ENCODE assay signal across 14 cellular contexts in genomic region chr2:101206080-101206479, GRCh38. TPM values are rescaled to one million over a fixed set of nuclear protein-coding genes. Genes with fewer than 3 reads are reported as not detected.
DNase-seq lines count a peak whose midpoint lies in the region; ATAC-seq and TF ChIP-seq lines count a peak whose summit lies in the region.
"Had no signal": no experiment of that assay in that cellular context is flagged by ENCODE, and none has a peak within 500 bp of the region (broad histone marks: within the 10 kb centered on the region; RNA-seq: fewer than 3 reads in every experiment).

No MANE protein-coding gene starts in this region.

- H3K9me3 Mint-ChIP-seq in activated naive CD4-positive, alpha-beta T cell treated with anti-CD3 and anti-CD28 coated beads, Interleukin-2, amount 50 U/mL, for 24 hours, result peaks cover 8% of the 10 kb centered on the region
- H3K9me3 Mint-ChIP-seq in activated naive CD4-positive, alpha-beta T cell treated with anti-CD3 and anti-CD28 coated beads, Interleukin-2, amount 10 ng/mL, durations not matched to agents 7 days and 5 days, result peaks cover 3% of the 10 kb centered on the region
- H3K9me3 Mint-ChIP-seq in CD8-positive, alpha-beta T cell, result peaks cover 9% of the 10 kb centered on the region
- peaks cover 16% of the 10 kb centered on the region for H3K9me3 Mint-ChIP-seq in activated B cell treated with CpG ODN at 0.5 μM for 24 hours
- peaks cover 21% of the 10 kb centered on the region for H3K9me3 Mint-ChIP-seq in progenitor cell of endocrine pancreas (ENCODE audit: low read depth)
- H3K9me3 Mint-ChIP-seq: activated T-helper 2 cell treated with anti-CD3 and anti-CD28 coated beads, Interferon-gamma antibody, Interleukin-2, Interleukin-4, amounts not matched to agents 10 μg/mL and 5 μg/mL and 100 μg/mL, durations not matched to agents 14 hours and 24 hours and 36 hours had no signal

- H3K4me1 Mint-ChIP-seq in activated naive CD4-positive, alpha-beta T cell treated with anti-CD3 and anti-CD28 coated beads, Interleukin-2, amount 50 U/mL, for 24 hours, result peaks cover 12% of the 10 kb centered on the region
- H3K4me1 Mint-ChIP-seq in activated naive CD4-positive, alpha-beta T cell treated with anti-CD3 and anti-CD28 coated beads, Interleukin-2, amount 10 ng/mL, durations not matched to agents 7 days and 5 days, result peaks cover 16% of the 10 kb centered on the region
- peaks cover 12% of the 10 kb centered on the region for H3K4me1 Mint-ChIP-seq in CD8-positive, alpha-beta T cell (ENCODE audit: low read depth)
- H3K4me1 Mint-ChIP-seq in activated B cell treated with CpG ODN at 0.5 μM for 24 hours (no peaks in the 10 kb centered on the region), progenitor cell of endocrine pancreas (ENCODE audit: low read depth) (peaks cover 2% of the 10 kb centered on the region)
- H3K4me1 Mint-ChIP-seq: memory B cell had no signal

- H3K36me3 Mint-ChIP-seq in activated naive CD4-positive, alpha-beta T cell treated with anti-CD3 and anti-CD28 coated beads, Interleukin-2, amount 50 U/mL, for 24 hours, result peaks cover 3% of the 10 kb centered on the region
- peaks cover under 1% of the 10 kb centered on the region for H3K36me3 Mint-ChIP-seq in activated naive CD4-positive, alpha-beta T cell treated with anti-CD3 and anti-CD28 coated beads, Interleukin-2, amount 10 ng/mL, durations not matched to agents 7 days and 5 days
- no peaks in the 10 kb centered on the region for H3K36me3 Mint-ChIP-seq in CD8-positive, alpha-beta T cell
- H3K36me3 Mint-ChIP-seq in activated B cell treated with CpG ODN at 0.5 μM for 24 hours (ENCODE audit: low read depth) (no peaks in the 10 kb centered on the region), progenitor cell of endocrine pancreas (ENCODE audit: insufficient read depth) (peaks cover 10% of the 10 kb centered on the region)

- H3K27ac Mint-ChIP-seq in activated naive CD4-positive, alpha-beta T cell treated with anti-CD3 and anti-CD28 coated beads, Interleukin-2, amount 50 U/mL, for 24 hours, result no peak overlapping the region
- no peak overlapping the region for H3K27ac Mint-ChIP-seq in activated naive CD4-positive, alpha-beta T cell treated with anti-CD3 and anti-CD28 coated beads, Interleukin-2, amount 10 ng/mL, durations not matched to agents 7 days and 5 days
- H3K27ac Mint-ChIP-seq in CD8-positive, alpha-beta T cell, result no peak overlapping the region
- no peak overlapping the region for H3K27ac Mint-ChIP-seq in activated B cell treated with CpG ODN at 0.5 μM for 24 hours
- H3K27ac Mint-ChIP-seq in progenitor cell of endocrine pancreas, result peak overlapping the region; percentile 34
- H3K27ac Mint-ChIP-seq: activated T-helper 2 cell treated with anti-CD3 and anti-CD28 coated beads, Interferon-gamma antibody, Interleukin-2, Interleukin-4, amounts not matched to agents 10 μg/mL and 5 μg/mL and 100 μg/mL, durations not matched to agents 14 hours and 24 hours and 36 hours; memory B cell had no signal

- no peak overlapping the region for H3K4me3 ChIP-seq in CD8-positive, alpha-beta T cell (ENCODE audit: low read depth, low read length)
- H3K4me3 ChIP-seq: HAP-1 had no signal

- H3K27ac ChIP-seq in CD8-positive, alpha-beta T cell (ENCODE audit: low read depth, low read length), result no peak overlapping the region
- H3K27ac ChIP-seq: brain microvascular endothelial cell had no signal

- H3K4me3 Mint-ChIP-seq in activated naive CD4-positive, alpha-beta T cell treated with anti-CD3 and anti-CD28 coated beads, Interleukin-2, amount 50 U/mL, for 24 hours, result peak overlapping the region; percentile 30
- H3K4me3 Mint-ChIP-seq in activated naive CD4-positive, alpha-beta T cell treated with anti-CD3 and anti-CD28 coated beads, Interleukin-2, amount 10 ng/mL, durations not matched to agents 7 days and 5 days, result no peak overlapping the region
- H3K4me3 Mint-ChIP-seq in CD8-positive, alpha-beta T cell, result peak overlapping the region; percentile 70
- H3K4me3 Mint-ChIP-seq in activated B cell treated with CpG ODN at 0.5 μM for 24 hours (peak overlapping the region; percentile 32), progenitor cell of endocrine pancreas (ENCODE audit: low read depth) (no peak overlapping the region)
- H3K4me3 Mint-ChIP-seq: memory B cell had no signal

- CTCF ChIA-PET in activated naive CD4-positive, alpha-beta T cell treated with anti-CD3 and anti-CD28 coated beads, Interleukin-2, amount 10 ng/mL, durations not matched to agents 7 days and 5 days (lab: Charles Lee), result interaction anchor here (0.8 to 6.1 kb wide), 13 partner anchors 10 to 596 kb away, joined by 3 to 47 read pairs (median 6); partner anchors contain the start of gene CNOT11
- CTCF ChIA-PET in CD8-positive, alpha-beta T cell (lab: Charles Lee), result interaction anchor here (0.7 to 4.8 kb wide), 7 partner anchors 9 to 207 kb away, joined by 3 to 46 read pairs (median 8); partner anchors contain the start of genes CNOT11 and TBC1D8
- CTCF ChIA-PET in activated B cell treated with CpG ODN at 0.5 μM for 24 hours (lab: Charles Lee), result interaction anchor here (1.0 to 7.2 kb wide), 17 partner anchors 9 to 600 kb away, joined by 3 to 126 read pairs (median 5); partner anchors contain the start of gene TBC1D8

- no peak for DNase-seq in activated naive CD4-positive, alpha-beta T cell treated with anti-CD3 and anti-CD28 coated beads, Interleukin-2, amount 10 ng/mL, durations not matched to agents 7 days and 5 days
- no peak for DNase-seq in CD8-positive, alpha-beta T cell
- DNase-seq in activated B cell treated with CpG ODN at 0.5 μM for 24 hours (no peak), progenitor cell of endocrine pancreas (ENCODE audit: low spot score, unreplicated experiment) (no peak), NCI-H526 treated with DMSO at 0.1 percent for 48 hours (lab: John Stamatoyannopoulos, UW) (no peak), NCI-H128 (lab: John Stamatoyannopoulos, UW; ENCODE audit: unreplicated experiment) (no peak)
- DNase-seq: GF-D8 had no signal

- H3K27me3 Mint-ChIP-seq in activated naive CD4-positive, alpha-beta T cell treated with anti-CD3 and anti-CD28 coated beads, Interleukin-2, amount 50 U/mL, for 24 hours, result no peaks in the 10 kb centered on the region
- H3K27me3 Mint-ChIP-seq in activated naive CD4-positive, alpha-beta T cell treated with anti-CD3 and anti-CD28 coated beads, Interleukin-2, amount 10 ng/mL, durations not matched to agents 7 days and 5 days, result peaks cover 12% of the 10 kb centered on the region
- no peaks in the 10 kb centered on the region for H3K27me3 Mint-ChIP-seq in CD8-positive, alpha-beta T cell (ENCODE audit: low read depth)
- peaks cover 1% of the 10 kb centered on the region for H3K27me3 Mint-ChIP-seq in activated B cell treated with CpG ODN at 0.5 μM for 24 hours
- no peaks in the 10 kb centered on the region for H3K27me3 Mint-ChIP-seq in progenitor cell of endocrine pancreas

- peaks cover 4% of the 10 kb centered on the region for H3K4me1 ChIP-seq in CD8-positive, alpha-beta T cell (ENCODE audit: insufficient read depth, low read length)
- H3K4me1 ChIP-seq: HAP-1 had no signal

- H3K27me3 ChIP-seq in CD8-positive, alpha-beta T cell (ENCODE audit: insufficient read depth, low read length), result no peaks in the 10 kb centered on the region
- H3K27me3 ChIP-seq: brain microvascular endothelial cell, transverse colon had no signal

- POLR2A ChIA-PET in CD8-positive, alpha-beta T cell (lab: Charles Lee), result interaction anchor here (0.9 to 1.1 kb wide), 3 partner anchors 26 to 194 kb away, joined by 4 read pairs; no protein-coding TSS in a partner anchor
- POLR2A ChIA-PET in activated B cell treated with CpG ODN at 0.5 μM for 24 hours (lab: Charles Lee), result interaction anchor here (1.5 to 1.9 kb wide), 2 partner anchors 32 to 193 kb away, joined by 6 to 10 read pairs; no protein-coding TSS in a partner anchor

- no peak for TF ChIP-seq CTCF in CD8-positive, alpha-beta T cell (IDR thresholded peaks at IDR 0.05)
- TF ChIP-seq CTCF in activated B cell treated with CpG ODN at 0.5 μM for 24 hours (IDR thresholded peaks at IDR 0.05) (no peak), progenitor cell of endocrine pancreas (IDR thresholded peaks at IDR 0.05; ENCODE audit: unreplicated experiment) (no peak)

- intact Hi-C loops in CD8-positive, alpha-beta T cell (cut with DNase I, micrococcal nuclease), result loop anchor here in 1 of 2 experiments (5.0 kb wide), 1 partner anchor 46 kb away; the partner anchor contains the start of gene CNOT11
- intact Hi-C loops in activated B cell treated with CpG ODN at 0.5 μM for 24 hours (cut with micrococcal nuclease), result no loop called here

- no peak for ATAC-seq in CD8-positive, alpha-beta T cell
- ATAC-seq in activated B cell treated with CpG ODN at 0.5 μM for 24 hours (ENCODE audit: low read depth) (no peak), GM21786 (IDR thresholded peaks at IDR 0.05; ENCODE audit: unreplicated experiment) (no peak)

- H3K36me3 ChIP-seq in CD8-positive, alpha-beta T cell (ENCODE audit: insufficient read depth, low read length), result no peaks in the 10 kb centered on the region
- H3K36me3 ChIP-seq: brain microvascular endothelial cell, HAP-1, transverse colon had no signal

- no peaks in the 10 kb centered on the region for H3K9me3 ChIP-seq in CD8-positive, alpha-beta T cell (ENCODE audit: low read length)
- H3K9me3 ChIP-seq: transverse colon had no signal

RNA-seq across cellular contexts. Expression of gene CNOT11, which starts 46.6 kb away (rescaled TPM):
- 10 to 100 TPM; 41.9 to 43.0 TPM for total RNA-seq in CD8-positive, alpha-beta T cell
- 50.8 and 59.7 TPM in 2 replicates for total RNA-seq in activated B cell treated with CpG ODN at 0.5 μM for 24 hours
- total RNA-seq in progenitor cell of endocrine pancreas, result 73.6 and 74.8 TPM in 2 replicates

RNA-seq across cellular contexts. Expression of gene TBC1D8, which starts 54.9 kb away (rescaled TPM):
- total RNA-seq in CD8-positive, alpha-beta T cell, result 1 to 10 TPM in 1 of 2 experiments, under 1 TPM in 1; 0.47 to 1.1 TPM
- total RNA-seq in activated B cell treated with CpG ODN at 0.5 μM for 24 hours (3.5 and 4.7 TPM in 2 replicates), progenitor cell of endocrine pancreas (32.6 and 34.8 TPM in 2 replicates)

Comparison
In these comparisons a context has a peak if more than half of its experiments do, and no peak if none do; other contexts are left out.
1. H3K4me3 Mint-ChIP-seq: peak in activated naive CD4-positive, alpha-beta T cell treated with anti-CD3 and anti-CD28 coated beads, Interleukin-2, amount 50 U/mL, for 24 hours (single experiment), CD8-positive, alpha-beta T cell (single experiment) and activated B cell treated with CpG ODN at 0.5 μM for 24 hours (single experiment); none in activated naive CD4-positive, alpha-beta T cell treated with anti-CD3 and anti-CD28 coated beads, Interleukin-2, amount 10 ng/mL, durations not matched to agents 7 days and 5 days (single experiment) and progenitor cell of endocrine pancreas (single experiment).